28 cellular contexts compared by ENCODE assay signal in the genomic region with DNA sequence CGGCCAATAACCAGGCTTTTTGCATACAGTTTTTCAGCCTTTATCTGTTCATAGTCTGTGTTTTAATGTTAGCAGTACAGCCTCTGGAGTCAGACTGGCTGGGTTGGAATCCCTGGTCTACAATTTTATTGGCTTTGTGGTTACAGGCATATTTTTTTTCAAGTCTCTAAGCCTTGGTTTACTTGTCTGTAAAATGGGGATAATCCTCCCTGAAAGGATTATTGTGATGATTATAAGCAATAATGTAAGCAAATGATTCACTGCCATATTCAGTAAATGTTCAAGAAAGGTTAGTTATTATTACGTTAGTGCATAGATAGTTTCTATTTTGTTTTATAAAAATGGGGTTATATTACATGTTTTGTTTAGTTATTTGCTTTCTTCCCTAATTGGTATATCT.
"Had no signal": no experiment of that assay in that cellular context is flagged by ENCODE, and none has a peak within 500 bp of the region (broad histone marks: within the 10 kb centered on the region; RNA-seq: fewer than 3 reads in every experiment).

No MANE protein-coding gene starts in this region.

- ATAC-seq: natural killer cell; psoas muscle; right cardiac atrium; sciatic nerve; stimulated activated memory B cell treated with anti-CD40 and anti-IgM and Interleukin-4, amounts not matched to agents 10 μg/mL and 1 μg/mL and 100 μg/mL, for 72 hours; stimulated activated naive CD8-positive, alpha-beta T cell treated with anti-CD3 and anti-CD28 coated beads, Interleukin-15, amount 100 ng/mL, for 72 hours; stimulated activated naive CD8-positive, alpha-beta T cell treated with anti-CD3 and anti-CD28 coated beads, Interleukin-15, Interleukin-2, amounts not matched to agents 100 U/mL and 50 U/mL, for 24 hours; upper lobe of right lung had no signal

- H2AFZ ChIP-seq: neural progenitor cell, parathyroid adenoma had no signal

- DNase-seq: natural killer cell; occipital lobe; ovary; posterior cingulate gyrus; psoas muscle; right cardiac atrium; spleen; stimulated activated CD4-positive, alpha-beta T cell treated with anti-CD3 and anti-CD28 coated beads, Interleukin-12 subunit alpha, Interleukin-12 subunit beta, amount 100 ng/mL, for 4 hours; stimulated activated CD4-positive, alpha-beta T cell treated with anti-CD3 and anti-CD28 coated beads, Interleukin-1b, Interleukin-23, amount 100 ng/mL, for 48 hours; stimulated activated CD4-positive, alpha-beta T cell treated with anti-CD3 and anti-CD28 coated beads, Interleukin-4, amount 100 ng/mL, for 1 hour; stimulated activated CD4-positive, alpha-beta T cell treated with anti-CD3 and anti-CD28 coated beads, Interleukin-4, amount 100 ng/mL, for 4 hours; stimulated activated CD8-positive, alpha-beta memory T cell treated with anti-CD3 and anti-CD28 coated beads, Interleukin-4, amount 100 ng/mL, for 48 hours; stimulated activated naive CD4-positive, alpha-beta T cell; stimulated activated naive CD8-positive, alpha-beta T cell treated with anti-CD3 and anti-CD28 coated beads, Interleukin-15, amount 100 ng/mL, for 72 hours; stimulated activated naive CD8-positive, alpha-beta T cell treated with anti-CD3 and anti-CD28 coated beads, Interleukin-15, Interleukin-2, amounts not matched to agents 100 U/mL and 50 U/mL, for 24 hours; substantia nigra; testis; tibial artery; transverse colon; upper lobe of right lung had no signal

- H3K9ac ChIP-seq: neural progenitor cell, parathyroid adenoma had no signal

- H3K4me1 ChIP-seq: neural progenitor cell, parathyroid adenoma, suprapubic skin, testis, upper lobe of right lung had no signal

- H3K27ac ChIP-seq: neural progenitor cell, ovary, parathyroid adenoma, psoas muscle, skin epidermis, spleen, suprapubic skin, testis, tibial artery, transverse colon, upper lobe of right lung, vagina had no signal

- H3K27me3 ChIP-seq: neural progenitor cell, ovary, spleen, suprapubic skin, testis, tibial artery, transverse colon, upper lobe of right lung, vagina had no signal

- H3K4me3 ChIP-seq: neural progenitor cell, ovary, psoas muscle, skin epidermis, smooth muscle cell, spleen, suprapubic skin, testis, tibial artery, transverse colon, upper lobe of right lung, vagina had no signal

- H3K36me3 ChIP-seq: neural progenitor cell, ovary, suprapubic skin, upper lobe of right lung, vagina had no signal

- H3K9me3 ChIP-seq: ovary, psoas muscle, spleen, suprapubic skin, testis, tibial artery, transverse colon, upper lobe of right lung, vagina had no signal

- H3K4me2 ChIP-seq: neural progenitor cell, smooth muscle cell had no signal
